ENCODE assay signal across 1 cellular context in the genomic region with DNA sequence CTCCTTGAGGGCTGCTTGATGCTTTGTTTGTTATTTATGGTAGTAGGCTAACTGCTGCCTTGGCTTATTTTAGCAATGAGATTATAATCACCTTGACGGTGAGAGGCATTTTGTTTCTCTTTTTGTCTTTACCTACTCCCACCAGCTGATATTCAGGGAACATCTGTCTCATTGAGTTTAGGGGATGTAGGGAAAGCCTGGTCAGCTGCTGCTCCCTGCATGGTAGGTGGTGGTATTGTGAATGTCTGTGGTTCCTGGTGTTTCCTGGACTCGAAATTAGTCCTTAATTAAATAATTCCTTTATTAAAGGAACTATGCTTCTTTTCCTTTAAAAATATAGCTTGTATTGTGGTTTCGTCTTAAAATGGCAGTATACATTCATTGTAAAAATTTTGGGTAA.
TF ChIP-seq lines count a peak whose summit lies in the region.

No MANE protein-coding gene starts in this region.

TF ChIP-seq in H1, 55 proteins besides CTCF, POLR2A, EP300 and RAD21 (continued from another document):
- TF ChIP-seq SIX5 (IDR thresholded peaks at IDR 0.05; ENCODE audit: low read depth, low read length) (no peak), TAF1 (IDR thresholded peaks at IDR 0.05; ENCODE audit: low read depth, low read length) (no peak), NRF1 (IDR thresholded peaks at IDR 0.05; ENCODE audit: low read depth, low read length) (no peak), TEAD4 (IDR thresholded peaks at IDR 0.05; ENCODE audit: low read depth, low read length) (no peak), JUN (IDR thresholded peaks at IDR 0.05; ENCODE audit: low read depth, low read length) (no peak), SP4 (IDR thresholded peaks at IDR 0.05; ENCODE audit: low read length) (no peak), MAFK (IDR thresholded peaks at IDR 0.05; ENCODE audit: low read depth, low read length) (no peak), SUZ12 (IDR thresholded peaks at IDR 0.05; ENCODE audit: low read length) (no peak), EZH2 (IDR thresholded peaks at IDR 0.05; ENCODE audit: low read depth, low read length, severe bottlenecking) (no peak), CTBP2 (IDR thresholded peaks at IDR 0.05; ENCODE audit: borderline replicate concordance, insufficient read depth, insufficient read length, low read length) (no peak), BACH1 (IDR thresholded peaks at IDR 0.05; ENCODE audit: low read length) (no peak), CHD2 (IDR thresholded peaks at IDR 0.05; ENCODE audit: low read length) (no peak), YY1 (IDR thresholded peaks at IDR 0.05; ENCODE audit: low read depth, low read length) (no peak), KDM1A (IDR thresholded peaks at IDR 0.05; ENCODE audit: borderline replicate concordance, low read length) (no peak), TCF12 (IDR thresholded peaks at IDR 0.05; ENCODE audit: low read depth, low read length) (no peak)
- TF ChIP-seq, protein P1, sequence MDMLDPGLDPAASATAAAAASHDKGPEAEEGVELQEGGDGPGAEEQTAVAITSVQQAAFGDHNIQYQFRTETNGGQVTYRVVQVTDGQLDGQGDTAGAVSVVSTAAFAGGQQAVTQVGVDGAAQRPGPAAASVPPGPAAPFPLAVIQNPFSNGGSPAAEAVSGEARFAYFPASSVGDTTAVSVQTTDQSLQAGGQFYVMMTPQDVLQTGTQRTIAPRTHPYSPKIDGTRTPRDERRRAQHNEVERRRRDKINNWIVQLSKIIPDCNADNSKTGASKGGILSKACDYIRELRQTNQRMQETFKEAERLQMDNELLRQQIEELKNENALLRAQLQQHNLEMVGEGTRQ (IDR thresholded peaks at IDR 0.05; ENCODE audit: low read length), result no peak
TF ChIP-seq in H1: peak in this region for 0.
